In genomic region chr10:131053192-131053591, GRCh38 we compare ENCODE assay signal across 35 cellular contexts.
"Had no signal": no experiment of that assay in that cellular context is flagged by ENCODE, and none has a peak within 500 bp of the region (broad histone marks: within the 10 kb centered on the region; RNA-seq: fewer than 3 reads in every experiment).

No MANE protein-coding gene starts in this region.

- DNase-seq: Karpas-422, Kasumi-1, MG63, MM.1S, MV-4-11, NCI-H1048, NCI-H1092, NCI-H1092 treated with DMSO at 0.1 percent for 48 hours, NCI-H1105, NCI-H1105 treated with DMSO at 0.1 percent for 48 hours, NCI-H1417, NCI-H1417 treated with DMSO at 0.1 percent for 48 hours, NCI-H1436, NCI-H1436 treated with DMSO at 0.1 percent for 48 hours, NCI-H146, NCI-H1694, NCI-H1694 treated with DMSO at 0.1 percent for 48 hours, NCI-H187, NCI-H187 treated with DMSO at 0.1 percent for 48 hours, NCI-H1930, NCI-H2029, NCI-H2029 treated with DMSO at 0.1 percent for 48 hours, NCI-H2081, NCI-H2081 treated with DMSO at 0.1 percent for 48 hours, NCI-H2107, NCI-H2171, NCI-H2171 treated with DMSO at 0.1 percent for 48 hours, NCI-H2227 treated with DMSO at 0.1 percent for 48 hours, NCI-H226, NCI-H446, NCI-H446 treated with DMSO at 0.1 percent for 48 hours, NCI-H510A, NCI-H510A treated with DMSO at 0.1 percent for 48 hours, NCI-H524, NCI-H524 treated with DMSO at 0.1 percent for 48 hours had no signal

- H3K36me3 ChIP-seq: MG63 had no signal

- H3K9me3 ChIP-seq: MG63 had no signal

- H3K4me3 ChIP-seq: MG63 had no signal

- H3K27me3 ChIP-seq: MG63 had no signal
